ENCODE assay signal across 15 cellular contexts in genomic region chr2:32926708-32927084, GRCh38. TPM values are rescaled to one million over a fixed set of nuclear protein-coding genes. Genes with fewer than 3 reads are reported as not detected.
A peak's percentile ranks its signal among the peaks of the same experiment; 100 is the strongest.
DNase-seq lines count a peak whose midpoint lies in the region; ATAC-seq and TF ChIP-seq lines count a peak whose summit lies in the region.
"Had no signal": no experiment of that assay in that cellular context is flagged by ENCODE, and none has a peak within 500 bp of the region (broad histone marks: within the 10 kb centered on the region; RNA-seq: fewer than 3 reads in every experiment).

No MANE protein-coding gene starts in this region.

- intact Hi-C loops in Right ventricle myocardium superior (cut with DNase I) (no loop called here), dorsolateral prefrontal cortex (cut with DNase I) (loop anchor here in 1 of 2 donors (5.0 kb wide), 1 partner anchor 49 kb away; no protein-coding TSS in a partner anchor), left lung (cut with DNase I) (no loop called here), CD14-positive monocyte (cut with micrococcal nuclease) (no loop called here)

- peak; percentile 36 for ATAC-seq in Right ventricle myocardium superior (ENCODE audit: poor library complexity)
- ATAC-seq in left lung, result peak; percentile 27
- ATAC-seq: activated T-cell treated with anti-CD3 and anti-CD28 coated beads, Interleukin-2, amount 50 U/mL, for 72 hours; body of pancreas had no signal

- peaks cover 0 to 5% (median 2%) of the 10 kb centered on the region in 7 donors for H3K9me3 Mint-ChIP-seq in CD14-positive monocyte
- H3K9me3 Mint-ChIP-seq: activated T-cell treated with anti-CD3 and anti-CD28 coated beads, Interleukin-2, amount 50 U/mL, for 72 hours had no signal

- H3K27ac ChIP-seq in right atrium auricular region, result no peak overlapping the region
- peak overlapping the region in 49 of 59 donors; percentile 3 to 90 (median 73) for H3K27ac ChIP-seq in dorsolateral prefrontal cortex
- H3K27ac ChIP-seq in left lung, result no peak overlapping the region
- H3K27ac ChIP-seq: body of pancreas, esophagus squamous epithelium, testis had no signal

- H3K27me3 Mint-ChIP-seq in CD14-positive monocyte (ENCODE audit: low read depth in 3 of 3), result peaks cover 29 to 43% (median 35%) of the 10 kb centered on the region in 3 donors

- H3K4me1 ChIP-seq in right atrium auricular region, result no peaks in the 10 kb centered on the region
- H3K4me1 ChIP-seq in left lung, result no peaks in the 10 kb centered on the region
- H3K4me1 ChIP-seq: body of pancreas, esophagus squamous epithelium, testis had no signal

- no peak for TF ChIP-seq CTCF in right atrium auricular region (IDR thresholded peaks at IDR 0.05)
- peak in 8 of 56 donors; percentile 13 to 36 (median 20) for TF ChIP-seq CTCF in dorsolateral prefrontal cortex (IDR thresholded peaks at IDR 0.05 in 54 of 56, conservative IDR thresholded peaks at IDR 0.05 in 2 of 56; ENCODE audit: low read depth in 1 of 56, partially characterized antibody in 56 of 56)
- TF ChIP-seq CTCF in left lung (IDR thresholded peaks at IDR 0.05), result no peak
- TF ChIP-seq CTCF in CD14-positive monocyte (IDR thresholded peaks at IDR 0.05), result no peak

- H3K36me3 ChIP-seq in right atrium auricular region, result no peaks in the 10 kb centered on the region
- H3K36me3 ChIP-seq in left lung, result no peaks in the 10 kb centered on the region
- H3K36me3 ChIP-seq: esophagus squamous epithelium had no signal

- DNase-seq in Right ventricle myocardium superior, result no peak
- DNase-seq in right atrium auricular region (ENCODE audit: low spot score), result no peak
- peak in 4 of 10 donors; percentile 38 to 60 (median 56) for DNase-seq in dorsolateral prefrontal cortex
- no peak for DNase-seq in left lung
- DNase-seq in CD14-positive monocyte (ENCODE audit: low spot score), result no peak
- no peak for DNase-seq in dedifferentiated amniotic fluid mesenchymal stem cell (ENCODE audit: extremely low spot score)
- DNase-seq in effector CD8-positive, alpha-beta T cell (lab: John Stamatoyannopoulos, UW), result no peak
- DNase-seq in occipital lobe (lab: John Stamatoyannopoulos, UW), result no peak
- DNase-seq: ACHN; activated T-cell treated with anti-CD3 and anti-CD28 coated beads, Interleukin-2, amount 50 U/mL, for 72 hours; body of pancreas; esophagus squamous epithelium; NCI-H446 treated with DMSO at 0.1 percent for 48 hours; SIG-M5; testis had no signal

- H3K27me3 ChIP-seq in right atrium auricular region, result no peaks in the 10 kb centered on the region
- peaks cover 0 to 8% (median 0%) of the 10 kb centered on the region in 45 donors for H3K27me3 ChIP-seq in dorsolateral prefrontal cortex
- peaks cover 0 to 15% of the 10 kb centered on the region in 2 donors for H3K27me3 ChIP-seq in left lung
- H3K27me3 ChIP-seq: body of pancreas, testis had no signal

- no peak overlapping the region for H3K4me3 Mint-ChIP-seq in CD14-positive monocyte
- H3K4me3 Mint-ChIP-seq: activated T-cell treated with anti-CD3 and anti-CD28 coated beads, Interleukin-2, amount 50 U/mL, for 72 hours had no signal

- H3K4me3 ChIP-seq in right atrium auricular region (no peak overlapping the region), dorsolateral prefrontal cortex (peak overlapping the region in 30 of 59 donors; percentile 4 to 61 (median 40)), left lung (no peak overlapping the region)
- H3K4me3 ChIP-seq: body of pancreas, esophagus squamous epithelium, testis had no signal

- no peaks in the 10 kb centered on the region for H3K9me3 ChIP-seq in right atrium auricular region
- no peaks in the 10 kb centered on the region for H3K9me3 ChIP-seq in left lung
- H3K9me3 ChIP-seq: body of pancreas, esophagus squamous epithelium, testis had no signal

- H3K4me1 Mint-ChIP-seq in CD14-positive monocyte, result no peaks in the 10 kb centered on the region

- H3K27ac Mint-ChIP-seq in CD14-positive monocyte, result no peak overlapping the region
- H3K27ac Mint-ChIP-seq: activated T-cell treated with anti-CD3 and anti-CD28 coated beads, Interleukin-2, amount 50 U/mL, for 72 hours had no signal

- no peaks in the 10 kb centered on the region for H3K36me3 Mint-ChIP-seq in CD14-positive monocyte

RNA-seq across cellular contexts. Expression of gene LTBP1, which starts 20.1 kb away (rescaled TPM):
- 79.9 TPM for total RNA-seq in Right ventricle myocardium superior
- total RNA-seq in right atrium auricular region, result 100 to 1,000 TPM; 168 to 291 TPM
- 10 to 100 TPM in 108 of 120 experiments, 1 to 10 TPM in 12; 6.9 to 47.1 (median 14.7) TPM for total RNA-seq in dorsolateral prefrontal cortex
- total RNA-seq in left lung, result 10 to 100 TPM; 35.4 to 81.2 TPM
- under 1 TPM; 0.18 to 0.24 TPM for polyA plus RNA-seq in CD14-positive monocyte
- total RNA-seq in occipital lobe, result 25.6 TPM

Comparison
In these comparisons a context has a peak if more than half of its experiments do, and no peak if none do; other contexts are left out.
1. H3K27ac ChIP-seq: peak in dorsolateral prefrontal cortex (49 of 59); none in right atrium auricular region (0 of 2) and left lung (0 of 2).
2. H3K4me3 ChIP-seq: peak in dorsolateral prefrontal cortex (30 of 59); none in right atrium auricular region (0 of 2) and left lung (0 of 2).